Comparison of ENCODE assay signal across 9 cellular contexts in the genomic region with DNA sequence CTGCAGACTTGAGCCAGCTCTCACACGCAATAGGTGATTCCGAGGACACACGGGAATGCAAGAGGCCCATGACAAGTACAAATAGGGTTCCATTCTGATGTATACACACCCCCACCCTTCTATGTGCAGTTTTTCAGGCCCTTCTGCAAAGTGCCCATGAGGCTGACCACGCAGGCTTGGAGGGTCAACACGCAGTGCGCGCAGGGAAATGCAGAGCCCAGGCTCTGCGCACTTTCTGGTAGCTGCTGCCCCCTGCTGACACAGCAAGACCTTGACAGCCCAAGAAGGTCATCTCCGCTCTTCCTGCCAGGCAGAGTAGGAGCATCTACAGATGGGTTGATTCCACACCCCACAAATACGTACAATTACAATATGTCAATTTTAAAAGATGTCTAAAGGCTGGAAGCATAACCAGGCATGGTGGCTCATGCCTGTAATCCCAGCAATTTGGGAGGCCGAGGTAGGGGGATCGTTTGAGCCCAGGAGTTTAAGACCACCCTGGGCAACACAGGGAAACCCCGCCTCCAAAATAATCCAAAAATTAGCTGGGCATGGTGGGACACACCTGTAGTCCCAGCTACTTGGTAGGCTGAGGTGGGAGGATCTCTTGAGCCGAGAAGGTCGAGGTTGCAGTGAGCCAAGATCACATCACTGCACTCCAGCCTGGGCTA. TPM values are rescaled to one million over a fixed set of nuclear protein-coding genes. Genes with fewer than 3 reads are reported as not detected.
DNase-seq lines count a peak whose midpoint lies in the region; ATAC-seq, FAIRE-seq and TF ChIP-seq lines count a peak whose summit lies in the region.
"Had no signal": no experiment of that assay in that cellular context is flagged by ENCODE, and none has a peak within 500 bp of the region (broad histone marks: within the 10 kb centered on the region; RNA-seq: fewer than 3 reads in every experiment).

No MANE protein-coding gene starts in this region.

- H3K36me3 Mint-ChIP-seq in activated naive CD8-positive, alpha-beta T cell treated with anti-CD3 and anti-CD28 coated beads, Interleukin-2, amount 10 ng/mL, durations not matched to agents 7 days and 5 days: peaks cover 2% of the 10 kb centered on the region

- TF ChIP-seq CTCF in Peyer's patch (IDR thresholded peaks at IDR 0.05) (peak; percentile 50 to 94 (median 87)), gastrocnemius medialis (IDR thresholded peaks at IDR 0.05 in 4 of 5, conservative IDR thresholded peaks at IDR 0.05 in 1 of 5) (peak in 4 of 5 experiments; percentile 18 to 63 (median 50))

- no peaks in the 10 kb centered on the region for H3K9me3 Mint-ChIP-seq in activated naive CD8-positive, alpha-beta T cell treated with anti-CD3 and anti-CD28 coated beads, Interleukin-2, amount 10 ng/mL, durations not matched to agents 7 days and 5 days

- DNase-seq in COLO829 (ENCODE audit: low spot score) (peak; percentile 76), Peyer's patch (peak; percentile 49 to 82 (median 82)), left ventricle myocardium superior (peak; percentile 69), gastrocnemius medialis (no peak), RCC 7860 (ENCODE audit: low spot score) (no peak)
- DNase-seq in activated naive CD8-positive, alpha-beta T cell treated with anti-CD3 and anti-CD28 coated beads, Interleukin-2, amount 10 ng/mL, durations not matched to agents 7 days and 5 days: peak; percentile 67

- TF ChIP-seq POLR2A in Peyer's patch (IDR thresholded peaks at IDR 0.05) (no peak), gastrocnemius medialis (IDR thresholded peaks at IDR 0.05) (no peak)

- H3K27ac ChIP-seq in Peyer's patch: peak overlapping the region in 1 of 4 donors; percentile 89
- H3K27ac ChIP-seq in gastrocnemius medialis: no peak overlapping the region

- no peaks in the 10 kb centered on the region for H3K9me3 ChIP-seq in Peyer's patch
- no peaks in the 10 kb centered on the region for H3K9me3 ChIP-seq in gastrocnemius medialis

- H3K4me3 Mint-ChIP-seq in activated naive CD8-positive, alpha-beta T cell treated with anti-CD3 and anti-CD28 coated beads, Interleukin-2, amount 10 ng/mL, durations not matched to agents 7 days and 5 days: no peak overlapping the region

- no peak overlapping the region for H3K27ac Mint-ChIP-seq in activated naive CD8-positive, alpha-beta T cell treated with anti-CD3 and anti-CD28 coated beads, Interleukin-2, amount 10 ng/mL, durations not matched to agents 7 days and 5 days

- in situ Hi-C loops in gastrocnemius medialis (cut with MboI; ENCODE audit: low sequenced_read_pairs in 4 of 4): no loop called here

- intact Hi-C loops in left ventricle myocardium superior (cut with micrococcal nuclease) (loop anchor here (5.0 kb wide), 1 partner anchor 185 kb away; no protein-coding TSS in a partner anchor), gastrocnemius medialis (cut with DNase I; ENCODE audit: low total_unique reads) (no loop called here)

- H3K4me1 ChIP-seq in Peyer's patch: peaks cover 12 to 43% (median 20%) of the 10 kb centered on the region in 4 donors
- H3K4me1 ChIP-seq in gastrocnemius medialis: peaks cover 0 to 7% of the 10 kb centered on the region in 2 donors

- H3K27me3 ChIP-seq in Peyer's patch (no peaks in the 10 kb centered on the region), gastrocnemius medialis (no peaks in the 10 kb centered on the region)

- ATAC-seq in GM19324 (IDR thresholded peaks at IDR 0.05; ENCODE audit: low FRiP score, unreplicated experiment) (peak; percentile 26), HG03354 (IDR thresholded peaks at IDR 0.05; ENCODE audit: poor library complexity, severe bottlenecking, unreplicated experiment) (peak; percentile 52), left ventricle myocardium superior (peak; percentile 70), gastrocnemius medialis (peak in 1 of 2 donors; percentile 70)
- ATAC-seq in activated naive CD8-positive, alpha-beta T cell treated with anti-CD3 and anti-CD28 coated beads, Interleukin-2, amount 10 ng/mL, durations not matched to agents 7 days and 5 days (ENCODE audit: low read depth): peak; percentile 89

- H3K4me3 ChIP-seq in Peyer's patch (no peak overlapping the region), gastrocnemius medialis (no peak overlapping the region)

- no peaks in the 10 kb centered on the region for H3K27me3 Mint-ChIP-seq in activated naive CD8-positive, alpha-beta T cell treated with anti-CD3 and anti-CD28 coated beads, Interleukin-2, amount 10 ng/mL, durations not matched to agents 7 days and 5 days

- peaks cover 7% of the 10 kb centered on the region for H3K4me1 Mint-ChIP-seq in activated naive CD8-positive, alpha-beta T cell treated with anti-CD3 and anti-CD28 coated beads, Interleukin-2, amount 10 ng/mL, durations not matched to agents 7 days and 5 days

- no peak for FAIRE-seq in RCC 7860 (lab: Jason Lieb, UNC)
- FAIRE-seq: TTC549 had no signal

- POLR2A ChIA-PET in activated naive CD8-positive, alpha-beta T cell treated with anti-CD3 and anti-CD28 coated beads, Interleukin-2, amount 10 ng/mL, durations not matched to agents 7 days and 5 days (lab: Charles Lee): no interaction called here

- H3K36me3 ChIP-seq in Peyer's patch (peaks cover 0 to 10% (median 0%) of the 10 kb centered on the region in 3 donors), gastrocnemius medialis (peaks cover 0 to 11% of the 10 kb centered on the region in 2 donors)

RNA-seq across cellular contexts. Expression of gene SH3BP5L, which starts 18.5 kb away (rescaled TPM):
- total RNA-seq in Peyer's patch: 10 to 100 TPM; 19.0 to 60.6 (median 51.5) TPM
- 10 to 100 TPM; 32.8 to 34.7 TPM for total RNA-seq in activated naive CD8-positive, alpha-beta T cell treated with anti-CD3 and anti-CD28 coated beads, Interleukin-2, amount 10 ng/mL, durations not matched to agents 7 days and 5 days
- total RNA-seq in left ventricle myocardium superior: 20.1 TPM
- 10 to 100 TPM; 15.7 to 26.4 (median 22.8) TPM for total RNA-seq in gastrocnemius medialis

RNA-seq across cellular contexts. Expression of gene ZNF672, which starts 30.8 kb away (rescaled TPM):
- total RNA-seq in Peyer's patch (10 to 100 TPM; 48.4 to 64.4 (median 60.5) TPM), left ventricle myocardium superior (45.5 TPM), gastrocnemius medialis (10 to 100 TPM; 41.9 to 81.0 (median 59.0) TPM)
- total RNA-seq in activated naive CD8-positive, alpha-beta T cell treated with anti-CD3 and anti-CD28 coated beads, Interleukin-2, amount 10 ng/mL, durations not matched to agents 7 days and 5 days: 10 to 100 TPM; 51.0 to 53.6 TPM

RNA-seq across cellular contexts. Expression of gene LYPD8, which starts 51.6 kb away (rescaled TPM):
- total RNA-seq in Peyer's patch (10 to 100 TPM in 3 of 4 donors, not detected in 1; 28.5 to 53.8 (median 34.7) TPM), left ventricle myocardium superior (not detected), gastrocnemius medialis (1 to 10 TPM in 1 of 4 donors, not detected in 3; 1.7 TPM)
- total RNA-seq in activated naive CD8-positive, alpha-beta T cell treated with anti-CD3 and anti-CD28 coated beads, Interleukin-2, amount 10 ng/mL, durations not matched to agents 7 days and 5 days: not detected

RNA-seq across cellular contexts. Expression of gene ZNF692, which starts 51.7 kb away (rescaled TPM):
- total RNA-seq in Peyer's patch (100 to 1,000 TPM in 2 of 4 donors, 10 to 100 TPM in 2; 46.2 to 128 (median 104) TPM), left ventricle myocardium superior (27.1 TPM), gastrocnemius medialis (10 to 100 TPM in 3 of 4 donors, 1 to 10 TPM in 1; 8.0 to 38.0 (median 13.9) TPM)
- 10 to 100 TPM; 58.6 to 70.2 TPM for total RNA-seq in activated naive CD8-positive, alpha-beta T cell treated with anti-CD3 and anti-CD28 coated beads, Interleukin-2, amount 10 ng/mL, durations not matched to agents 7 days and 5 days

Comparison
In these comparisons a context has a peak if more than half of its experiments do, and no peak if none do; other contexts are left out.
1. DNase-seq: peak in COLO829 (single experiment), Peyer's patch (3 of 3), activated naive CD8-positive, alpha-beta T cell treated with anti-CD3 and anti-CD28 coated beads, Interleukin-2, amount 10 ng/mL, durations not matched to agents 7 days and 5 days (single experiment) and left ventricle myocardium superior (single experiment); none in gastrocnemius medialis (0 of 2) and RCC 7860 (single experiment).